ENCODE assay signal across 16 cellular contexts in genomic region chr5:74357827-74358226, GRCh38.
DNase-seq lines count a peak whose midpoint lies in the region; ATAC-seq, FAIRE-seq and TF ChIP-seq lines count a peak whose summit lies in the region.
"Had no signal": no experiment of that assay in that cellular context is flagged by ENCODE, and none has a peak within 500 bp of the region (broad histone marks: within the 10 kb centered on the region; RNA-seq: fewer than 3 reads in every experiment).

No MANE protein-coding gene starts in this region.

- no peaks in the 10 kb centered on the region for H3K27me3 ChIP-seq in breast epithelium
- H3K27me3 ChIP-seq: heart left ventricle had no signal

- no peak overlapping the region for H3K9ac ChIP-seq in kidney (ENCODE audit: low read length in 2 of 2)

- H3K27ac ChIP-seq in breast epithelium = no peak overlapping the region
- no peak overlapping the region for H3K27ac ChIP-seq in kidney (ENCODE audit: low read depth in 2 of 2, low read length in 2 of 2)
- H3K27ac ChIP-seq: heart left ventricle had no signal

- DNase-seq in DMS 273 treated with DMSO at 0.1 percent for 48 hours (lab: John Stamatoyannopoulos, UW) (peak; percentile 92), HTR-8/SVneo (ENCODE audit: insufficient read length, low spot score) (peak; percentile 17), NCI-H69 (lab: John Stamatoyannopoulos, UW) (peak; percentile 95), endothelial cell (ENCODE audit: low spot score) (no peak), left ventricle myocardium superior (no peak), T-cell (no peak), breast epithelium (ENCODE audit: low spot score in 2 of 2) (no peak), kidney (no peak)
- DNase-seq: activated CD4-positive, CD25-positive, alpha-beta regulatory T cell treated with anti-CD3 and anti-CD28 coated beads, Interleukin-2, amount 50 U/mL, for 72 hours; activated naive CD8-positive, alpha-beta T cell treated with anti-CD3 and anti-CD28 coated beads for 36 hours; DMS79 treated with DMSO at 0.1 percent for 48 hours; heart left ventricle; NCI-H2227 treated with DMSO at 0.1 percent for 48 hours had no signal

- H3K9me3 Mint-ChIP-seq in endothelial cell (ENCODE audit: unreplicated experiment) (no peaks in the 10 kb centered on the region), T-cell (no peaks in the 10 kb centered on the region)
- H3K9me3 Mint-ChIP-seq: activated naive CD8-positive, alpha-beta T cell treated with anti-CD3 and anti-CD28 coated beads for 36 hours; activated T-helper 1 cell treated with anti-CD3 and anti-CD28 coated beads, Interleukin-12 subunit alpha, Interleukin-12 subunit beta, Interleukin-2, Interleukin-4 antibody, amounts not matched to agents 30 ng/mL and 10 ng/mL and 1 ng/mL, durations not matched to agents 14 hours and 24 hours and 36 hours had no signal

- H3K36me3 Mint-ChIP-seq in endothelial cell (ENCODE audit: low read depth, unreplicated experiment) (no peaks in the 10 kb centered on the region), T-cell (no peaks in the 10 kb centered on the region)
- H3K36me3 Mint-ChIP-seq: activated naive CD8-positive, alpha-beta T cell treated with anti-CD3 and anti-CD28 coated beads for 36 hours had no signal

- ATAC-seq in left ventricle myocardium superior = no peak
- ATAC-seq in T-cell (replicated peaks in 1 of 4) = no peak
- ATAC-seq: heart left ventricle, K562 had no signal

- H3K27ac Mint-ChIP-seq in endothelial cell (ENCODE audit: unreplicated experiment) (peak overlapping the region; percentile 58), T-cell (no peak overlapping the region)
- H3K27ac Mint-ChIP-seq: activated naive CD8-positive, alpha-beta T cell treated with anti-CD3 and anti-CD28 coated beads for 36 hours; activated T-helper 1 cell treated with anti-CD3 and anti-CD28 coated beads, Interleukin-12 subunit alpha, Interleukin-12 subunit beta, Interleukin-2, Interleukin-4 antibody, amounts not matched to agents 30 ng/mL and 10 ng/mL and 1 ng/mL, durations not matched to agents 14 hours and 24 hours and 36 hours had no signal

- H3K27me3 Mint-ChIP-seq in endothelial cell (ENCODE audit: unreplicated experiment) (no peaks in the 10 kb centered on the region), T-cell (no peaks in the 10 kb centered on the region)
- H3K27me3 Mint-ChIP-seq: activated naive CD8-positive, alpha-beta T cell treated with anti-CD3 and anti-CD28 coated beads for 36 hours had no signal

- CTCF ChIA-PET in T-cell (lab: Charles Lee) = no interaction called here

- no peak overlapping the region for H3K4me3 Mint-ChIP-seq in endothelial cell (ENCODE audit: unreplicated experiment)
- H3K4me3 Mint-ChIP-seq in T-cell = no peak overlapping the region
- H3K4me3 Mint-ChIP-seq: activated naive CD8-positive, alpha-beta T cell treated with anti-CD3 and anti-CD28 coated beads for 36 hours; activated T-helper 1 cell treated with anti-CD3 and anti-CD28 coated beads, Interleukin-12 subunit alpha, Interleukin-12 subunit beta, Interleukin-2, Interleukin-4 antibody, amounts not matched to agents 30 ng/mL and 10 ng/mL and 1 ng/mL, durations not matched to agents 14 hours and 24 hours and 36 hours had no signal

- H3K4me3 ChIP-seq in breast epithelium = no peak overlapping the region
- H3K4me3 ChIP-seq in kidney (ENCODE audit: low read length in 2 of 2) = no peak overlapping the region
- H3K4me3 ChIP-seq: heart left ventricle, K562, lung had no signal

- H3K4me1 Mint-ChIP-seq in endothelial cell (ENCODE audit: unreplicated experiment) = peaks cover 11% of the 10 kb centered on the region
- H3K4me1 Mint-ChIP-seq in T-cell = no peaks in the 10 kb centered on the region
- H3K4me1 Mint-ChIP-seq: activated naive CD8-positive, alpha-beta T cell treated with anti-CD3 and anti-CD28 coated beads for 36 hours had no signal

- peaks cover 0 to 13% of the 10 kb centered on the region in 2 donors for H3K4me1 ChIP-seq in breast epithelium
- H3K4me1 ChIP-seq in kidney (ENCODE audit: control insufficient read depth in 1 of 2, insufficient read depth in 1 of 2, low read depth in 1 of 2, low read length in 2 of 2) = peaks cover 0 to 1% of the 10 kb centered on the region in 2 donors

- no peaks in the 10 kb centered on the region for H3K9me3 ChIP-seq in breast epithelium
- no peaks in the 10 kb centered on the region for H3K9me3 ChIP-seq in kidney (ENCODE audit: control insufficient read depth in 1 of 2, low read length in 2 of 2)
- H3K9me3 ChIP-seq: heart left ventricle had no signal

- H3K36me3 ChIP-seq in breast epithelium (no peaks in the 10 kb centered on the region), kidney (ENCODE audit: control insufficient read depth in 1 of 2, insufficient read depth in 2 of 2, low read length in 2 of 2) (no peaks in the 10 kb centered on the region)
- H3K36me3 ChIP-seq: heart left ventricle had no signal

- POLR2A ChIA-PET in T-cell (lab: Charles Lee) = no interaction called here

- FAIRE-seq in HTR-8/SVneo (lab: Jason Lieb, UNC) = no peak
- FAIRE-seq in kidney (lab: Jason Lieb, UNC) = no peak
- FAIRE-seq: K562 had no signal

- TF ChIP-seq POLR2A in breast epithelium (IDR thresholded peaks at IDR 0.05) = no peak

- TF ChIP-seq CTCF in endothelial cell (IDR thresholded peaks at IDR 0.05; ENCODE audit: unreplicated experiment) (no peak), breast epithelium (IDR thresholded peaks at IDR 0.05) (no peak), kidney (IDR thresholded peaks at IDR 0.05; ENCODE audit: borderline replicate concordance, extremely low read depth, insufficient read depth) (no peak)

- intact Hi-C loops in left ventricle myocardium superior (cut with micrococcal nuclease) (no loop called here), breast epithelium (cut with DNase I; ENCODE audit: low total_unique reads) (loop anchor here (10.0 kb wide), 1 partner anchor 1687 kb away; no protein-coding TSS in a partner anchor), kidney (cut with DNase I) (no loop called here)

Comparison
In these comparisons a context has a peak if more than half of its experiments do, and no peak if none do; other contexts are left out.
1. DNase-seq: peak in DMS 273 treated with DMSO at 0.1 percent for 48 hours (single experiment), HTR-8/SVneo (single experiment) and NCI-H69 (single experiment); none in endothelial cell (single experiment), left ventricle myocardium superior (single experiment), T-cell (0 of 34), breast epithelium (0 of 2) and kidney (single experiment).